ENCODE assay signal across 1 cellular context in genomic region chr7:100873599-100874299, GRCh38.
TF ChIP-seq lines count a peak whose summit lies in the region.

No MANE protein-coding gene starts in this region.

TF ChIP-seq in HepG2, 621 proteins besides CTCF, POLR2A, EP300 and RAD21:
- TF ChIP-seq YEATS2 (CRISPR knock-in tag; IDR thresholded peaks at IDR 0.05; ENCODE audit: borderline replicate concordance) (no peak), ZC3H4 (CRISPR knock-in tag; IDR thresholded peaks at IDR 0.05; ENCODE audit: borderline replicate concordance) (peak; percentile 64; the same call in 1 of the 2 replicates), SOX6 (IDR thresholded peaks at IDR 0.05) (no peak), SOX6 (CRISPR knock-in tag; IDR thresholded peaks at IDR 0.05) (0 out of 2 replicates have a peak, but pooled peaks have one; percentile 7), ZNF121 (CRISPR knock-in tag; IDR thresholded peaks at IDR 0.05) (peak; percentile 98), ADNP (CRISPR knock-in tag; IDR thresholded peaks at IDR 0.05) (0 out of 2 replicates have a peak, but pooled peaks have one; percentile 18), ZNF737 (CRISPR knock-in tag; IDR thresholded peaks at IDR 0.05; ENCODE audit: borderline replicate concordance) (0 out of 2 replicates have a peak, but pooled peaks have one; percentile 3), KDM1A (CRISPR knock-in tag; IDR thresholded peaks at IDR 0.05) (no peak), ETS1 (CRISPR knock-in tag; IDR thresholded peaks at IDR 0.05) (0 out of 2 replicates have a peak, but pooled peaks have one; percentile 15), ZNF253 (CRISPR knock-in tag; IDR thresholded peaks at IDR 0.05; ENCODE audit: borderline replicate concordance) (0 out of 2 replicates have a peak, but pooled peaks have one; percentile 58)
